ENCODE assay signal across 17 cellular contexts in genomic region chr10:125984346-125984745, GRCh38.
A peak's percentile ranks its signal among the peaks of the same experiment; 100 is the strongest.
DNase-seq lines count a peak whose midpoint lies in the region; ATAC-seq, FAIRE-seq and TF ChIP-seq lines count a peak whose summit lies in the region.
"Had no signal": no experiment of that assay in that cellular context is flagged by ENCODE, and none has a peak within 500 bp of the region (broad histone marks: within the 10 kb centered on the region; RNA-seq: fewer than 3 reads in every experiment).

No MANE protein-coding gene starts in this region.

- intact Hi-C loops in PC-3 (cut with micrococcal nuclease) = loop anchor here (10.0 kb wide), 1 partner anchor 180 kb away; no protein-coding TSS in a partner anchor

- TF ChIP-seq CTCF in PC-3 (conservative IDR thresholded peaks at IDR 0.05; ENCODE audit: low read depth, low read length) (no peak), choroid plexus epithelial cell (conservative IDR thresholded peaks at IDR 0.05; ENCODE audit: low read depth, low read length) (no peak)

- H3K79me2 ChIP-seq in PC-3 (ENCODE audit: low read length) = no peaks in the 10 kb centered on the region

- peaks cover 9% of the 10 kb centered on the region for H3K4me1 ChIP-seq in PC-3 (ENCODE audit: insufficient read depth, low read length)
- peaks cover 17% of the 10 kb centered on the region for H3K4me1 ChIP-seq in mesenchymal stem cell (ENCODE audit: control insufficient read depth, insufficient read depth, low read depth, low read length)

- peak overlapping the region; percentile 2 for H2AK5ac ChIP-seq in mesenchymal stem cell (ENCODE audit: low read length, severe bottlenecking)

- WGBS in mesenchymal stem cell = 64% methylated on average over 4 of the region's 4 CpGs

- H2AFZ ChIP-seq in PC-3 (ENCODE audit: low read length) = no peak overlapping the region
- no peak overlapping the region for H2AFZ ChIP-seq in mesenchymal stem cell (ENCODE audit: low read depth, low read length)

- H3K9ac ChIP-seq in PC-3 (ENCODE audit: low read length) (peak overlapping the region; percentile 22; the same call in 1 of the 2 replicates), mesenchymal stem cell (ENCODE audit: low read length) (no peak overlapping the region)

- H3K23ac ChIP-seq in mesenchymal stem cell (ENCODE audit: low read length in 2 of 2) = no peak overlapping the region

- CTCF ChIA-PET in PC-3 (lab: Charles Lee) = interaction anchor here (0.7 kb wide), 1 partner anchor 73 kb away, joined by 3 read pairs; no protein-coding TSS in a partner anchor

- H4K91ac ChIP-seq in mesenchymal stem cell (ENCODE audit: low read length) = no peak overlapping the region

- peak overlapping the region; percentile 60 for H2BK15ac ChIP-seq in mesenchymal stem cell (ENCODE audit: low read depth, poor library complexity, severe bottlenecking)

- H3K79me1 ChIP-seq in mesenchymal stem cell (replicated peaks; ENCODE audit: low read length, poor library complexity, severe bottlenecking) = no peaks in the 10 kb centered on the region

- DNase-seq in PC-3 (no peak), choroid plexus epithelial cell (ENCODE audit: low read depth) (peak; percentile 26), mesenchymal stem cell (no peak), skeletal muscle cell (ENCODE audit: low read depth) (peak; percentile 9), AG08396 (ENCODE audit: low spot score) (no peak), SIG-M5 treated with dmso at 0.1 percent for 504 hours (lab: John Stamatoyannopoulos, UW; ENCODE audit: unreplicated experiment) (no peak), GM19239 (ENCODE audit: insufficient read length, low spot score) (no peak), NCI-H2029 (lab: John Stamatoyannopoulos, UW) (no peak)
- DNase-seq: ACHN, HCEC 1CT, IMR-90, NCI-H1417 treated with DMSO at 0.1 percent for 48 hours, NCI-H1930, NCI-H2171, NCI-H526 had no signal

- POLR2A ChIA-PET in PC-3 (lab: Charles Lee; ENCODE audit: unreplicated experiment) = no interaction called here

- H3K4ac ChIP-seq in mesenchymal stem cell (ENCODE audit: low read depth in 1 of 2, low read length in 2 of 2) = peak overlapping the region in 1 of 2 experiments; percentile 5

- peak overlapping the region in 1 of 2 experiments; percentile 0 for H3K18ac ChIP-seq in mesenchymal stem cell (ENCODE audit: low read depth in 1 of 2, low read length in 2 of 2)

- no peaks in the 10 kb centered on the region for H3K9me3 ChIP-seq in PC-3 (ENCODE audit: low read length)
- H3K9me3 ChIP-seq in mesenchymal stem cell (ENCODE audit: control insufficient read depth, low read length) = no peaks in the 10 kb centered on the region

- H2BK12ac ChIP-seq in mesenchymal stem cell (ENCODE audit: low read length in 2 of 2) = peak overlapping the region in 1 of 2 experiments; percentile 43

- H4K20me1 ChIP-seq in PC-3 (ENCODE audit: low read length) = no peaks in the 10 kb centered on the region

- H3F3A ChIP-seq in PC-3 (ENCODE audit: low read length, unreplicated experiment) = no peaks in the 10 kb centered on the region

- BruUV-seq in PC-3 (replicated peaks; lab: Mats Ljungman, UMichigan) = no TSS peak

- H3K9me2 ChIP-seq in PC-3 (replicated peaks; ENCODE audit: low read length) = no peaks in the 10 kb centered on the region

- no peak overlapping the region for H2BK120ac ChIP-seq in mesenchymal stem cell (ENCODE audit: low read depth, low read length)

- H3K36me3 ChIP-seq in PC-3 (ENCODE audit: low read depth, low read length) (no peaks in the 10 kb centered on the region), mesenchymal stem cell (ENCODE audit: control insufficient read depth in 1 of 2, insufficient read depth in 2 of 2, low read depth in 1 of 2, low read length in 2 of 2) (peaks cover 3 to 7% of the 10 kb centered on the region in 2 experiments)

- H3K4me2 ChIP-seq in PC-3 (ENCODE audit: low read length) = no peak overlapping the region
- no peak overlapping the region for H3K4me2 ChIP-seq in mesenchymal stem cell (ENCODE audit: low read length, poor library complexity, severe bottlenecking)

- H3K4me3 ChIP-seq in PC-3 (ENCODE audit: low read length) = no peak overlapping the region
- H3K4me3 ChIP-seq in choroid plexus epithelial cell (ENCODE audit: low read depth, low read length) = no peak overlapping the region
- H3K4me3 ChIP-seq in mesenchymal stem cell (ENCODE audit: insufficient read depth in 1 of 2, low read depth in 1 of 2, low read length in 2 of 2) = no peak overlapping the region
- H3K4me3 ChIP-seq in skeletal muscle cell (ENCODE audit: low read depth, low read length) = no peak overlapping the region

- no peak for FAIRE-seq in GM19239 (lab: Jason Lieb, UNC)
- FAIRE-seq: G401.6, HTR-8/SVneo had no signal

- no peak overlapping the region for H3K14ac ChIP-seq in mesenchymal stem cell (ENCODE audit: low read length in 2 of 2)

- ATAC-seq in PC-3 = no peak

- H3K27ac ChIP-seq in PC-3 (ENCODE audit: low read length) (no peak overlapping the region), mesenchymal stem cell (ENCODE audit: low read length, poor library complexity, severe bottlenecking) (no peak overlapping the region)

- no peak overlapping the region for H2BK5ac ChIP-seq in mesenchymal stem cell (ENCODE audit: low read depth, low read length, poor library complexity, severe bottlenecking)

- no peak overlapping the region for H4K8ac ChIP-seq in mesenchymal stem cell (ENCODE audit: low read length)

- H3K27me3 ChIP-seq in PC-3 (ENCODE audit: low read length) (no peaks in the 10 kb centered on the region), mesenchymal stem cell (ENCODE audit: control insufficient read depth in 1 of 2, insufficient read depth in 1 of 2, low read length in 2 of 2) (no peaks in the 10 kb centered on the region)

Comparison
In these comparisons a context has a peak if more than half of its experiments do, and no peak if none do; other contexts are left out.
1. DNase-seq: peak in choroid plexus epithelial cell (single experiment) and skeletal muscle cell (single experiment); none in PC-3 (single experiment), mesenchymal stem cell (single experiment), AG08396 (single experiment), SIG-M5 treated with dmso at 0.1 percent for 504 hours (single experiment), GM19239 (single experiment) and NCI-H2029 (single experiment).